28 cellular contexts compared by ENCODE assay signal in the genomic region with DNA sequence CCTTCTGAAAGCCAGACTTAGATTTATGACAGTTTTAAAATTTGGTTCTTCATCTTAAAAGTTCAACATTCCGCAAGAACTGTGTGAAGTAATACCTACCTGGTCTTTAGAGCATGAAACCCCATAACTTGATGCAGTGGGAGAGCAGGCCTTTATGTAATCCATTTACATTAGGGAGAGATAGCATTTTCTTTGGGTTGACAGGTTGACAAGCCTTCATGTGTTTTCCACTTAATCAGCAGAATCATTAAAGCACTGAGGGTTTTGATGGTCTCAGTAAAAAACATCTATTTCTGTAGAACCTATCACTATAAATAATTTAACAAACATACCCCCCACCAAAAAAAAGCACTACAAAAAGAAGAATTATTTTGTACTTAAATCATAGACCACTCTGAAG.
"Had no signal": no experiment of that assay in that cellular context is flagged by ENCODE, and none has a peak within 500 bp of the region (broad histone marks: within the 10 kb centered on the region; RNA-seq: fewer than 3 reads in every experiment).

No MANE protein-coding gene starts in this region.

- FAIRE-seq: colon, endometrium, endothelial cell of umbilical vein, frontal cortex had no signal

- H3K4me1 ChIP-seq: colonic mucosa, esophagus muscularis mucosa, esophagus squamous epithelium, foreskin keratinocyte, gastrocnemius medialis, gastroesophageal sphincter, heart left ventricle, heart right ventricle had no signal

- H3K9me3 ChIP-seq: colonic mucosa, esophagus muscularis mucosa, esophagus squamous epithelium, gastrocnemius medialis, gastroesophageal sphincter, heart left ventricle, heart right ventricle had no signal

- H3K4me3 ChIP-seq: colonic mucosa, coronary artery, dorsolateral prefrontal cortex, esophagus muscularis mucosa, esophagus squamous epithelium, gastrocnemius medialis, gastroesophageal sphincter, heart left ventricle, heart right ventricle had no signal

- H3K27ac ChIP-seq: colonic mucosa, coronary artery, dorsolateral prefrontal cortex, epithelial cell of prostate, esophagus muscularis mucosa, esophagus squamous epithelium, foreskin keratinocyte, gastrocnemius medialis, gastroesophageal sphincter, heart left ventricle, heart right ventricle had no signal

- H3K27me3 ChIP-seq: colonic mucosa, dorsolateral prefrontal cortex, esophagus muscularis mucosa, gastrocnemius medialis, gastroesophageal sphincter had no signal

- DNase-seq: colonic mucosa; cortex of kidney; dermis blood vessel endothelial cell; dorsolateral prefrontal cortex; effector CD4-positive, alpha-beta T cell; effector CD8-positive, alpha-beta T cell; effector memory CD4-positive, alpha-beta T cell; effector memory CD8-positive, alpha-beta T cell; endodermal cell; erythroblast; esophagus squamous epithelium; foreskin fibroblast; foreskin keratinocyte; foreskin melanocyte; gastrocnemius medialis; glutamatergic neuron; head of caudate nucleus; heart left ventricle; heart right ventricle had no signal

- H3K36me3 ChIP-seq: colonic mucosa, esophagus muscularis mucosa, esophagus squamous epithelium, gastrocnemius medialis, gastroesophageal sphincter, heart left ventricle, heart right ventricle had no signal

- ATAC-seq: effector memory CD8-positive, alpha-beta T cell; esophagus mucosa; foreskin keratinocyte; gastrocnemius medialis; gastroesophageal sphincter; heart left ventricle; heart right ventricle had no signal
